ENCODE assay signal across 16 cellular contexts in genomic region chr2:206343816-206344215, GRCh38.
DNase-seq lines count a peak whose midpoint lies in the region; ATAC-seq, FAIRE-seq and TF ChIP-seq lines count a peak whose summit lies in the region.
"Had no signal": no experiment of that assay in that cellular context is flagged by ENCODE, and none has a peak within 500 bp of the region (broad histone marks: within the 10 kb centered on the region; RNA-seq: fewer than 3 reads in every experiment).

No MANE protein-coding gene starts in this region.

- no peaks in the 10 kb centered on the region for H3K9me3 ChIP-seq in right lobe of liver
- no peaks in the 10 kb centered on the region for H3K9me3 ChIP-seq in HepG2 (ENCODE audit: low read length)
- H3K9me3 ChIP-seq in left lung, result no peaks in the 10 kb centered on the region
- H3K9me3 ChIP-seq in testis, result no peaks in the 10 kb centered on the region
- no peaks in the 10 kb centered on the region for H3K9me3 ChIP-seq in mammary epithelial cell (replicated peaks; ENCODE audit: insufficient read depth, low read length)

- H2AFZ ChIP-seq in HepG2 (ENCODE audit: low read length) (no peak overlapping the region), mammary epithelial cell (ENCODE audit: low read depth, low read length) (no peak overlapping the region)
- H2AFZ ChIP-seq: GM23338 had no signal

- intact Hi-C loops in right lobe of liver (cut with DNase I) (no loop called here), HepG2 (cut with micrococcal nuclease; ENCODE audit: unreplicated experiment) (no loop called here), left lung (cut with DNase I) (no loop called here), testis (cut with DNase I; ENCODE audit: low total_unique reads) (no loop called here), mammary epithelial cell (cut with micrococcal nuclease) (no loop called here)

- H3K27ac ChIP-seq in right lobe of liver (no peak overlapping the region), HepG2 (ENCODE audit: extremely low read length, insufficient read depth, low read length) (no peak overlapping the region), VCaP (peak overlapping the region; percentile 68), left lung (no peak overlapping the region), testis (no peak overlapping the region), mammary epithelial cell (ENCODE audit: insufficient read depth, low read depth, low read length) (no peak overlapping the region)
- H3K27ac ChIP-seq: BLaER1 had no signal

- BruUV-seq in HepG2 (replicated peaks; lab: Mats Ljungman, UMichigan) (no TSS peak), mammary epithelial cell (replicated peaks; lab: Mats Ljungman, UMichigan) (no TSS peak)

- H3K79me2 ChIP-seq in HepG2 (ENCODE audit: insufficient read depth, low read length), result no peaks in the 10 kb centered on the region
- H3K79me2 ChIP-seq in mammary epithelial cell (ENCODE audit: insufficient read depth, low read length), result no peaks in the 10 kb centered on the region

- H3K4me2 ChIP-seq in HepG2 (ENCODE audit: low read depth, low read length) (no peak overlapping the region), mammary epithelial cell (ENCODE audit: insufficient read depth, low read depth, low read length) (no peak overlapping the region)
- H3K4me2 ChIP-seq: BLaER1, GM23338 had no signal

- no peaks in the 10 kb centered on the region for H3K4me1 ChIP-seq in right lobe of liver
- H3K4me1 ChIP-seq in HepG2 (ENCODE audit: insufficient read depth, low read length), result no peaks in the 10 kb centered on the region
- no peaks in the 10 kb centered on the region for H3K4me1 ChIP-seq in left lung
- H3K4me1 ChIP-seq in testis, result no peaks in the 10 kb centered on the region
- H3K4me1 ChIP-seq in mammary epithelial cell (ENCODE audit: insufficient read depth, low read length), result no peaks in the 10 kb centered on the region
- H3K4me1 ChIP-seq: BLaER1 had no signal

- no peak overlapping the region for H3K4me3 ChIP-seq in right lobe of liver
- H3K4me3 ChIP-seq in HepG2 (replicated peaks in 1 of 3; ENCODE audit: insufficient read depth in 1 of 3, low read depth in 2 of 3, low read length in 3 of 3), result no peak overlapping the region
- H3K4me3 ChIP-seq in left lung, result no peak overlapping the region
- H3K4me3 ChIP-seq in testis, result no peak overlapping the region
- H3K4me3 ChIP-seq in mammary epithelial cell (replicated peaks in 1 of 3; ENCODE audit: insufficient read depth in 1 of 3, low read depth in 2 of 3, low read length in 3 of 3), result no peak overlapping the region
- H3K4me3 ChIP-seq: BLaER1, GM12878, GM23338 had no signal

- in situ Hi-C loops in HepG2 (cut with HindIII; ENCODE audit: extremely low pct_ligation_motif_present, low pct_unique_long_range_greater_than_20kb), result no loop called here
- in situ Hi-C loops in mammary epithelial cell (cut with MboI; ENCODE audit: low sequenced_read_pairs in 2 of 2), result no loop called here

- CTCF ChIA-PET in HepG2 (lab: Yijun Ruan, JAX; ENCODE audit: low intra/inter-chr PET ratio, low total read pairs) (no interaction called here), mammary epithelial cell (lab: Charles Lee; ENCODE audit: low non-redundant PET) (no interaction called here)

- 17% methylated on average over 1 of the region's 1 CpG for WGBS in right lobe of liver (ENCODE audit: insufficient coverage, low coverage, low lambda C conversion rate, missing lambda C conversion rate)
- WGBS in HepG2 (ENCODE audit: low lambda C conversion rate), result 0% methylated on average over 1 of the region's 1 CpG
- 83 to 97% methylated on average over 1 of the region's 1 CpG for WGBS in testis, 2 donors
- 93% methylated on average over 1 of the region's 1 CpG for WGBS in mammary epithelial cell (ENCODE audit: low coverage, missing lambda C conversion rate)

- H3K9ac ChIP-seq in HepG2 (ENCODE audit: insufficient read depth, low read depth, low read length), result no peak overlapping the region
- no peak overlapping the region for H3K9ac ChIP-seq in mammary epithelial cell (ENCODE audit: insufficient read depth, low read length)
- H3K9ac ChIP-seq: BLaER1 had no signal

- TF ChIP-seq POLR2A in right lobe of liver (IDR thresholded peaks at IDR 0.05) (no peak), HepG2 (IDR thresholded peaks at IDR 0.05; ENCODE audit: insufficient read depth in 1 of 2, low read depth in 2 of 2, low read length in 2 of 2) (no peak), testis (IDR thresholded peaks at IDR 0.05) (no peak)

- H3K36me3 ChIP-seq in right lobe of liver, result no peaks in the 10 kb centered on the region
- H3K36me3 ChIP-seq in HepG2 (replicated peaks in 1 of 2; ENCODE audit: control insufficient read depth in 1 of 2, insufficient read depth in 2 of 2, low read length in 2 of 2), result no peaks in the 10 kb centered on the region
- H3K36me3 ChIP-seq in left lung, result no peaks in the 10 kb centered on the region
- H3K36me3 ChIP-seq in testis (ENCODE audit: low read depth, missing control alignments), result no peaks in the 10 kb centered on the region
- H3K36me3 ChIP-seq in mammary epithelial cell (ENCODE audit: insufficient read depth, low read length), result no peaks in the 10 kb centered on the region
- H3K36me3 ChIP-seq: BLaER1 had no signal

- H3K27me3 ChIP-seq in right lobe of liver, result no peaks in the 10 kb centered on the region
- H3K27me3 ChIP-seq in HepG2 (ENCODE audit: control insufficient read depth in 1 of 2, insufficient read depth in 2 of 2, low read length in 2 of 2), result no peaks in the 10 kb centered on the region; a peak in 1 of 5 replicates
- no peaks in the 10 kb centered on the region for H3K27me3 ChIP-seq in left lung
- no peaks in the 10 kb centered on the region for H3K27me3 ChIP-seq in testis
- peaks cover 2% of the 10 kb centered on the region for H3K27me3 ChIP-seq in mammary epithelial cell (ENCODE audit: insufficient read depth, low read length)
- H3K27me3 ChIP-seq: BLaER1 had no signal

- H4K20me1 ChIP-seq in HepG2 (ENCODE audit: insufficient read depth, low read length) (no peaks in the 10 kb centered on the region), mammary epithelial cell (ENCODE audit: insufficient read depth, low read length) (no peaks in the 10 kb centered on the region)
- H4K20me1 ChIP-seq: BLaER1 had no signal

- DNase-seq in right lobe of liver, result no peak
- no peak for DNase-seq in HepG2 (ENCODE audit: low spot score)
- no peak for DNase-seq in left lung
- DNase-seq in testis, result no peak
- no peak for DNase-seq in mammary epithelial cell
- DNase-seq in T1000 (lab: John Stamatoyannopoulos, UW), result no peak
- DNase-seq: 8988T; AML-193; CD4-positive, CD25-positive, alpha-beta regulatory T cell; DMS79; H7 had no signal

- TF ChIP-seq EP300 in HepG2 (IDR thresholded peaks at IDR 0.05; ENCODE audit: low read depth in 2 of 2, low read length in 2 of 2) (no peak), HepG2 (CRISPR knock-in tag; IDR thresholded peaks at IDR 0.05; ENCODE audit: borderline replicate concordance) (no peak)

- TF ChIP-seq CTCF in right lobe of liver (IDR thresholded peaks at IDR 0.05) (no peak), HepG2 (CRISPR knock-in tag; IDR thresholded peaks at IDR 0.05) (no peak), VCaP (conservative IDR thresholded peaks at IDR 0.05) (no peak), left lung (IDR thresholded peaks at IDR 0.05) (no peak), testis (IDR thresholded peaks at IDR 0.05) (no peak), mammary epithelial cell (conservative IDR thresholded peaks at IDR 0.05 in 1 of 2, IDR thresholded peaks at IDR 0.05 in 1 of 2; ENCODE audit: extremely low read depth in 1 of 2, insufficient read depth in 1 of 2, low read depth in 1 of 2, low read length in 2 of 2) (no peak)

- no peak for TF ChIP-seq RAD21 in HepG2 (CRISPR knock-in tag; IDR thresholded peaks at IDR 0.05)

- peak in 3 of 4 donors; percentile 19 to 58 (median 52) for ATAC-seq in right lobe of liver
- no peak for ATAC-seq in HepG2
- ATAC-seq in left lung, result peak; percentile 18
- ATAC-seq: GM12878, GM23338 had no signal

- POLR2A ChIA-PET in HepG2 (lab: Yijun Ruan, JAX), result no interaction called here

- no peak for FAIRE-seq in HepG2 (lab: Jason Lieb, UNC)
- FAIRE-seq: GM12878, GM18507 had no signal

- dilution Hi-C loops in mammary epithelial cell (cut with HindIII; ENCODE audit: low sequenced_read_pairs), result no loop called here

TF ChIP-seq in HepG2, 621 proteins besides CTCF, POLR2A, EP300 and RAD21:
- TF ChIP-seq ATAD3A (CRISPR knock-in tag; IDR thresholded peaks at IDR 0.05), result no peak
